In genomic region chr12:54749191-54749818, GRCh38 we compare ENCODE assay signal across 8 cellular contexts.
A peak's percentile ranks its signal among the peaks of the same experiment; 100 is the strongest.
DNase-seq lines count a peak whose midpoint lies in the region; ATAC-seq and TF ChIP-seq lines count a peak whose summit lies in the region.

No MANE protein-coding gene starts in this region.

- no peak overlapping the region for H2AFZ ChIP-seq in fibroblast of lung (ENCODE audit: low read length)

- no peak overlapping the region for H3K4me2 ChIP-seq in fibroblast of lung (ENCODE audit: extremely low read depth, insufficient read depth, low read length)

- H3K79me2 ChIP-seq in fibroblast of lung (ENCODE audit: control insufficient read depth, insufficient read depth, low read length): no peaks in the 10 kb centered on the region

- H3K27ac Mint-ChIP-seq in osteocyte (ENCODE audit: unreplicated experiment): no peak overlapping the region

- H3K9me3 ChIP-seq in fibroblast of lung (ENCODE audit: control insufficient read depth, insufficient read depth, low read depth, low read length): no peaks in the 10 kb centered on the region

- POLR2A ChIA-PET in HEK293T (lab: Yijun Ruan, JAX): no interaction called here

- CTCF ChIA-PET in HEK293T (lab: Yijun Ruan, JAX): interaction anchor here (0.6 to 1.9 kb wide), 11 partner anchors 10 to 319 kb away, joined by 3 to 8 read pairs (median 4); no protein-coding TSS in a partner anchor

- H3K4me1 Mint-ChIP-seq in osteocyte (ENCODE audit: unreplicated experiment): no peaks in the 10 kb centered on the region

- no peak overlapping the region for H3K9ac ChIP-seq in fibroblast of lung (ENCODE audit: insufficient read depth, low read length)

- H3K36me3 ChIP-seq in fibroblast of lung (ENCODE audit: control insufficient read depth, insufficient read depth, low read length): no peaks in the 10 kb centered on the region

- H3K27me3 Mint-ChIP-seq in osteocyte (ENCODE audit: unreplicated experiment): peaks cover 8% of the 10 kb centered on the region

- no peak for ATAC-seq in GM19455 (IDR thresholded peaks at IDR 0.05; ENCODE audit: unreplicated experiment)

- no peak overlapping the region for H3K4me3 Mint-ChIP-seq in osteocyte (ENCODE audit: unreplicated experiment)

- H3K9me3 Mint-ChIP-seq in osteocyte (ENCODE audit: unreplicated experiment): no peaks in the 10 kb centered on the region

- no peak overlapping the region for H3K4me3 ChIP-seq in fibroblast of lung (replicated peaks in 1 of 4; ENCODE audit: control extremely low read depth in 1 of 4, insufficient read depth in 1 of 4, low read depth in 3 of 4, low read length in 4 of 4)

- no peaks in the 10 kb centered on the region for H3K36me3 Mint-ChIP-seq in osteocyte (ENCODE audit: unreplicated experiment)

- H4K20me1 ChIP-seq in fibroblast of lung (ENCODE audit: control insufficient read depth, extremely low read depth, insufficient read depth, low read length): no peaks in the 10 kb centered on the region

- no peak overlapping the region for H3K27ac ChIP-seq in fibroblast of lung (ENCODE audit: insufficient read depth, low read length)

- TF ChIP-seq CTCF in fibroblast of lung (conservative IDR thresholded peaks at IDR 0.05 in 1 of 2, IDR thresholded peaks at IDR 0.05 in 1 of 2; ENCODE audit: low read depth in 1 of 2, low read length in 2 of 2) (peak; percentile 76 to 77), osteocyte (IDR thresholded peaks at IDR 0.05) (peak; percentile 80)

- peak; percentile 30 for DNase-seq in stimulated activated CD4-positive, alpha-beta T cell treated with anti-CD3 and anti-CD28 coated beads, Interleukin-2, amount 100 ng/mL, for 4 hours (ENCODE audit: low read depth)
- no peak for DNase-seq in stimulated activated CD4-positive, alpha-beta T cell treated with anti-CD3 and anti-CD28 coated beads, Interleukin-12 subunit alpha, Interleukin-12 subunit beta, amount 100 ng/mL, for 4 hours
- peak; percentile 51 for DNase-seq in HEK293T (ENCODE audit: extremely low spot score)
- DNase-seq in NCI-H2171 (lab: John Stamatoyannopoulos, UW): peak; percentile 38
- DNase-seq in activated CD4-positive, alpha-beta T cell treated with anti-CD3 and anti-CD28 coated beads, Interleukin-2, amount 50 U/mL, for 1 hour: peak; percentile 13
- DNase-seq in fibroblast of lung (ENCODE audit: low read depth in 2 of 2): peak; percentile 27 to 59
- DNase-seq in osteocyte (ENCODE audit: extremely low spot score, unreplicated experiment): no peak

- no peaks in the 10 kb centered on the region for H3K4me1 ChIP-seq in fibroblast of lung (ENCODE audit: control insufficient read depth, extremely low read depth, insufficient read depth, low read length)

- H3K27me3 ChIP-seq in fibroblast of lung (ENCODE audit: control insufficient read depth, insufficient read depth, low read length): no peaks in the 10 kb centered on the region

TF ChIP-seq in HEK293T, 16 proteins besides CTCF, POLR2A, EP300 and RAD21:
- no peak for TF ChIP-seq FOXK2 (IDR thresholded peaks at IDR 0.05)
- TF ChIP-seq TARDBP (IDR thresholded peaks at IDR 0.05): no peak
- TF ChIP-seq ELF4 (IDR thresholded peaks at IDR 0.05): no peak
- TF ChIP-seq FOXA1 (IDR thresholded peaks at IDR 0.05): no peak
- TF ChIP-seq HDGF (IDR thresholded peaks at IDR 0.05; ENCODE audit: borderline replicate concordance): no peak
- no peak for TF ChIP-seq LEF1 (IDR thresholded peaks at IDR 0.05; ENCODE audit: borderline replicate concordance)
- TF ChIP-seq SUZ12 (IDR thresholded peaks at IDR 0.05): no peak
- TF ChIP-seq ZNF384 (IDR thresholded peaks at IDR 0.05): no peak

Comparison
In these comparisons a context has a peak if more than half of its experiments do, and no peak if none do; other contexts are left out.
1. DNase-seq: peak in stimulated activated CD4-positive, alpha-beta T cell treated with anti-CD3 and anti-CD28 coated beads, Interleukin-2, amount 100 ng/mL, for 4 hours (single experiment), HEK293T (single experiment), NCI-H2171 (single experiment), activated CD4-positive, alpha-beta T cell treated with anti-CD3 and anti-CD28 coated beads, Interleukin-2, amount 50 U/mL, for 1 hour (single experiment) and fibroblast of lung (2 of 2); none in stimulated activated CD4-positive, alpha-beta T cell treated with anti-CD3 and anti-CD28 coated beads, Interleukin-12 subunit alpha, Interleukin-12 subunit beta, amount 100 ng/mL, for 4 hours (single experiment) and osteocyte (single experiment).